In genomic region chr3:106850429-106850828, GRCh38 we compare ENCODE assay signal across 31 cellular contexts.
A peak's percentile ranks its signal among the peaks of the same experiment; 100 is the strongest.
DNase-seq lines count a peak whose midpoint lies in the region; ATAC-seq and TF ChIP-seq lines count a peak whose summit lies in the region.
"Had no signal": no experiment of that assay in that cellular context is flagged by ENCODE, and none has a peak within 500 bp of the region (broad histone marks: within the 10 kb centered on the region; RNA-seq: fewer than 3 reads in every experiment).

No MANE protein-coding gene starts in this region.

- no peak overlapping the region for H3K27ac Mint-ChIP-seq in activated T-helper 1 cell treated with anti-CD3 and anti-CD28 coated beads, Interleukin-12 subunit alpha, Interleukin-12 subunit beta, Interleukin-2, Interleukin-4 antibody, amounts not matched to agents 30 ng/mL and 10 ng/mL and 1 ng/mL, durations not matched to agents 14 hours and 24 hours and 36 hours
- H3K27ac Mint-ChIP-seq: activated naive CD4-positive, alpha-beta T cell treated with anti-CD3 and anti-CD28 coated beads, Interleukin-2, amount 50 U/mL, for 24 hours; endodermal cell; IgD-negative memory B cell had no signal

- ATAC-seq in heart right ventricle (peak in 6 of 8 donors; percentile 38 to 75 (median 65)), Right ventricle myocardium superior (ENCODE audit: poor library complexity) (no peak), GM18873 (IDR thresholded peaks at IDR 0.05; ENCODE audit: low FRiP score, unreplicated experiment) (no peak)
- ATAC-seq: A549, GM12878 had no signal

- intact Hi-C loops in heart right ventricle (cut with DNase I), result no loop called here
- intact Hi-C loops in Right ventricle myocardium superior (cut with DNase I), result no loop called here
- intact Hi-C loops in activated T-helper 1 cell treated with anti-CD3 and anti-CD28 coated beads, Interleukin-12 subunit alpha, Interleukin-12 subunit beta, Interleukin-2, Interleukin-4 antibody, amounts not matched to agents 30 ng/mL and 10 ng/mL and 1 ng/mL, durations not matched to agents 14 hours and 24 hours and 36 hours (cut with micrococcal nuclease), result no loop called here

- no peaks in the 10 kb centered on the region for H3K36me3 ChIP-seq in heart right ventricle
- H3K36me3 ChIP-seq: BLaER1 treated with 17β-estradiol and CSF1 and Interleukin-3, amounts not matched to agents 10 nM and 100 nM; esophagus squamous epithelium; uterus; WERI-Rb-1 had no signal

- H3K4me1 Mint-ChIP-seq in activated T-helper 1 cell treated with anti-CD3 and anti-CD28 coated beads, Interleukin-12 subunit alpha, Interleukin-12 subunit beta, Interleukin-2, Interleukin-4 antibody, amounts not matched to agents 30 ng/mL and 10 ng/mL and 1 ng/mL, durations not matched to agents 14 hours and 24 hours and 36 hours (ENCODE audit: low read depth), result no peaks in the 10 kb centered on the region
- H3K4me1 Mint-ChIP-seq: activated naive CD4-positive, alpha-beta T cell treated with anti-CD3 and anti-CD28 coated beads, Interleukin-2, amount 50 U/mL, for 24 hours; endodermal cell; IgD-negative memory B cell; naive B cell had no signal

- H3K27me3 Mint-ChIP-seq in activated T-helper 1 cell treated with anti-CD3 and anti-CD28 coated beads, Interleukin-12 subunit alpha, Interleukin-12 subunit beta, Interleukin-2, Interleukin-4 antibody, amounts not matched to agents 30 ng/mL and 10 ng/mL and 1 ng/mL, durations not matched to agents 14 hours and 24 hours and 36 hours (ENCODE audit: insufficient read depth), result no peaks in the 10 kb centered on the region
- H3K27me3 Mint-ChIP-seq: activated naive CD4-positive, alpha-beta T cell treated with anti-CD3 and anti-CD28 coated beads, Interleukin-2, amount 50 U/mL, for 24 hours; naive B cell had no signal

- H3K4me3 Mint-ChIP-seq in activated T-helper 1 cell treated with anti-CD3 and anti-CD28 coated beads, Interleukin-12 subunit alpha, Interleukin-12 subunit beta, Interleukin-2, Interleukin-4 antibody, amounts not matched to agents 30 ng/mL and 10 ng/mL and 1 ng/mL, durations not matched to agents 14 hours and 24 hours and 36 hours, result no peak overlapping the region
- H3K4me3 Mint-ChIP-seq: activated naive CD4-positive, alpha-beta T cell treated with anti-CD3 and anti-CD28 coated beads, Interleukin-2, amount 50 U/mL, for 24 hours; endodermal cell; IgD-negative memory B cell; naive B cell had no signal

- peaks cover 0 to 4% (median 0%) of the 10 kb centered on the region in 11 donors for H3K9me3 ChIP-seq in heart right ventricle
- H3K9me3 ChIP-seq: A549, Caco-2, esophagus squamous epithelium, testis, uterus had no signal

- no peaks in the 10 kb centered on the region for H3K27me3 ChIP-seq in heart right ventricle
- H3K27me3 ChIP-seq: BLaER1 treated with 17β-estradiol and CSF1 and Interleukin-3, amounts not matched to agents 10 nM and 100 nM; esophagus squamous epithelium; testis; uterus had no signal

- no peaks in the 10 kb centered on the region for H3K9me3 Mint-ChIP-seq in activated T-helper 1 cell treated with anti-CD3 and anti-CD28 coated beads, Interleukin-12 subunit alpha, Interleukin-12 subunit beta, Interleukin-2, Interleukin-4 antibody, amounts not matched to agents 30 ng/mL and 10 ng/mL and 1 ng/mL, durations not matched to agents 14 hours and 24 hours and 36 hours
- H3K9me3 Mint-ChIP-seq: activated naive CD4-positive, alpha-beta T cell treated with anti-CD3 and anti-CD28 coated beads, Interleukin-2, amount 50 U/mL, for 24 hours had no signal

- 65 to 67% methylated on average over 3 of the region's 3 CpGs for WGBS in heart right ventricle, 2 donors

- H3K36me3 Mint-ChIP-seq in activated T-helper 1 cell treated with anti-CD3 and anti-CD28 coated beads, Interleukin-12 subunit alpha, Interleukin-12 subunit beta, Interleukin-2, Interleukin-4 antibody, amounts not matched to agents 30 ng/mL and 10 ng/mL and 1 ng/mL, durations not matched to agents 14 hours and 24 hours and 36 hours (ENCODE audit: low read depth), result no peaks in the 10 kb centered on the region
- H3K36me3 Mint-ChIP-seq: activated naive CD4-positive, alpha-beta T cell treated with anti-CD3 and anti-CD28 coated beads, Interleukin-2, amount 50 U/mL, for 24 hours; IgD-negative memory B cell; naive B cell had no signal

- peaks cover 0 to 8% (median 0%) of the 10 kb centered on the region in 9 donors for H3K4me1 ChIP-seq in heart right ventricle
- H3K4me1 ChIP-seq: A549; BLaER1 treated with 17β-estradiol and CSF1 and Interleukin-3, amounts not matched to agents 10 nM and 100 nM; Caco-2; esophagus squamous epithelium; testis; uterus had no signal

- peak overlapping the region in 3 of 10 donors; percentile 25 to 46 (median 25) for H3K27ac ChIP-seq in heart right ventricle
- H3K27ac ChIP-seq: A549; BLaER1 treated with 17β-estradiol and CSF1 and Interleukin-3, amounts not matched to agents 10 nM and 100 nM; coronary artery; esophagus squamous epithelium; testis; uterus; WERI-Rb-1 had no signal

- TF ChIP-seq CTCF in heart right ventricle (IDR thresholded peaks at IDR 0.05), result no peak

- no peak overlapping the region for H3K4me3 ChIP-seq in heart right ventricle
- H3K4me3 ChIP-seq: A549; BLaER1 treated with 17β-estradiol and CSF1 and Interleukin-3, amounts not matched to agents 10 nM and 100 nM; coronary artery; esophagus squamous epithelium; GM12878; testis; uterus had no signal

- DNase-seq in heart right ventricle, result no peak
- DNase-seq in Right ventricle myocardium superior, result no peak
- peak; percentile 26 for DNase-seq in amniotic stem cell (lab: John Stamatoyannopoulos, UW)
- DNase-seq in fibroblast of peridontal ligament (ENCODE audit: extremely low read depth), result peak; percentile 86
- DNase-seq in stromal cell of bone marrow (ENCODE audit: low read depth), result peak; percentile 60
- no peak for DNase-seq in NCI-H69 (lab: John Stamatoyannopoulos, UW)
- DNase-seq in activated T-helper 1 cell treated with anti-CD3 and anti-CD28 coated beads, Interleukin-12 subunit alpha, Interleukin-12 subunit beta, Interleukin-2, Interleukin-4 antibody, amounts not matched to agents 30 ng/mL and 10 ng/mL and 1 ng/mL, durations not matched to agents 14 hours and 24 hours and 36 hours (ENCODE audit: low spot score), result no peak
- DNase-seq: Caco-2; DMS79; endodermal cell; esophagus squamous epithelium; head of caudate nucleus; left cardiac atrium; mesenchymal stem cell; naive B cell; NCI-H2081; NCI-H345; nucleus accumbens; stimulated activated CD4-positive, alpha-beta T cell treated with anti-CD3 and anti-CD28 coated beads, Interleukin-12 subunit alpha, Interleukin-12 subunit beta, amount 100 ng/mL, for 4 hours; stimulated activated CD4-positive, alpha-beta T cell treated with anti-CD3 and anti-CD28 coated beads, Interleukin-4, amount 100 ng/mL, for 24 hours; stimulated activated naive CD4-positive, alpha-beta T cell; testis; uterus; WERI-Rb-1 had no signal

Comparison
In these comparisons a context has a peak if more than half of its experiments do, and no peak if none do; other contexts are left out.
1. ATAC-seq: peak in heart right ventricle (6 of 8); none in Right ventricle myocardium superior (single experiment) and GM18873 (single experiment).
2. DNase-seq: peak in amniotic stem cell (single experiment), fibroblast of peridontal ligament (single experiment) and stromal cell of bone marrow (single experiment); none in heart right ventricle (0 of 2), Right ventricle myocardium superior (single experiment), NCI-H69 (single experiment) and activated T-helper 1 cell treated with anti-CD3 and anti-CD28 coated beads, Interleukin-12 subunit alpha, Interleukin-12 subunit beta, Interleukin-2, Interleukin-4 antibody, amounts not matched to agents 30 ng/mL and 10 ng/mL and 1 ng/mL, durations not matched to agents 14 hours and 24 hours and 36 hours (single experiment).